Comparison of ENCODE assay signal across 9 cellular contexts in genomic region chrX:109843963-109844751, GRCh38.
DNase-seq lines count a peak whose midpoint lies in the region; ATAC-seq and TF ChIP-seq lines count a peak whose summit lies in the region.
"Had no signal": no experiment of that assay in that cellular context is flagged by ENCODE, and none has a peak within 500 bp of the region (broad histone marks: within the 10 kb centered on the region; RNA-seq: fewer than 3 reads in every experiment).

No MANE protein-coding gene starts in this region.

- H3K4me1 ChIP-seq in osteoblast (ENCODE audit: insufficient read depth, low read length): peaks cover 42% of the 10 kb centered on the region

- TF ChIP-seq CTCF in osteoblast (IDR thresholded peaks at IDR 0.05; ENCODE audit: extremely low read depth, low read depth, low read length): no peak

- H3K36me3 ChIP-seq in osteoblast (ENCODE audit: insufficient read depth, low read length): no peaks in the 10 kb centered on the region

- peak; percentile 44 for ATAC-seq in GM18498 (IDR thresholded peaks at IDR 0.05; ENCODE audit: unreplicated experiment)
- peak; percentile 65 for ATAC-seq in GM21717 (IDR thresholded peaks at IDR 0.05; ENCODE audit: unreplicated experiment)
- ATAC-seq in GM21515 (IDR thresholded peaks at IDR 0.05; ENCODE audit: unreplicated experiment): no peak
- ATAC-seq in GM19023 (IDR thresholded peaks at IDR 0.05; ENCODE audit: unreplicated experiment): no peak

- no peak overlapping the region for H2AFZ ChIP-seq in osteoblast (ENCODE audit: low read length)

- DNase-seq in NCI-H446 (lab: John Stamatoyannopoulos, UW) (peak; percentile 25 to 70), mucosa of gallbladder (ENCODE audit: low spot score) (peak; percentile 23), SW 1271 (lab: John Stamatoyannopoulos, UW) (no peak), osteoblast (ENCODE audit: insufficient read length, low spot score, missing footprints) (no peak)
- DNase-seq: NCI-H345 had no signal

- no peak overlapping the region for H3K4me3 ChIP-seq in osteoblast (ENCODE audit: insufficient read depth, low read length)

- no peaks in the 10 kb centered on the region for H3K27me3 ChIP-seq in osteoblast (ENCODE audit: insufficient read depth, low read length)

- no peaks in the 10 kb centered on the region for H4K20me1 ChIP-seq in osteoblast (ENCODE audit: insufficient read depth, low read length)

- H3K9me3 ChIP-seq in osteoblast (ENCODE audit: low read depth, low read length): no peaks in the 10 kb centered on the region

- H3K4me2 ChIP-seq in osteoblast (ENCODE audit: insufficient read depth, low read length): no peak overlapping the region

- H3K79me2 ChIP-seq in osteoblast (ENCODE audit: insufficient read depth, low read length): no peaks in the 10 kb centered on the region

- no peak overlapping the region for H3K27ac ChIP-seq in osteoblast (ENCODE audit: low read depth, low read length)

Comparison
In these comparisons a context has a peak if more than half of its experiments do, and no peak if none do; other contexts are left out.
1. ATAC-seq: peak in GM18498 (single experiment) and GM21717 (single experiment); none in GM21515 (single experiment) and GM19023 (single experiment).
2. DNase-seq: peak in NCI-H446 (2 of 2) and mucosa of gallbladder (single experiment); none in SW 1271 (0 of 2) and osteoblast (single experiment).